ENCODE assay signal across 1 cellular context in the genomic region with DNA sequence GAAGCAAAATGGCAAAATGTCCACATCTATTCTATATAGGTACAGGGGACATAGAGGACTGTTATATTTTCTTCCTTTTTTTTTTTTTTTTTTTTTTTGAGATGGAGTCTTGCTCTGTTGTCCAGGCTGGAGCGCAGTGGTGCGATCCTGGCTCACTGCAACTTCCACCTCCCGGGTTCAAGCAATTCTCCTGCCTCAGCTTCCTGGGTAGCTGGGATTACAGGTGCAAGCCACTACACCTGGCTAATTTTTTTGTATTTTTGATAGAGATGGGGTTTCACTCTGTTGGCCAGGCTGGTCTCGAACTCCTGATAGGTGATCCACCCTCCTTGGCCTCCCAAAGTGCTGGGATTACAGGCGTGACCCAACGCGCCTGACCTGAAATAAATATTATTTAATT.
TF ChIP-seq lines count a peak whose summit lies in the region.

No MANE protein-coding gene starts in this region.

TF ChIP-seq in HEK293, 187 proteins besides CTCF, POLR2A, EP300 and RAD21:
- peak; percentile 89 for TF ChIP-seq ZNF121 (tag by site-specific recombination; IDR thresholded peaks at IDR 0.05)
TF ChIP-seq in HEK293: peak in this region for 1; not testable (repeated sequence) for 186.
